ENCODE assay signal across 9 cellular contexts in the genomic region with DNA sequence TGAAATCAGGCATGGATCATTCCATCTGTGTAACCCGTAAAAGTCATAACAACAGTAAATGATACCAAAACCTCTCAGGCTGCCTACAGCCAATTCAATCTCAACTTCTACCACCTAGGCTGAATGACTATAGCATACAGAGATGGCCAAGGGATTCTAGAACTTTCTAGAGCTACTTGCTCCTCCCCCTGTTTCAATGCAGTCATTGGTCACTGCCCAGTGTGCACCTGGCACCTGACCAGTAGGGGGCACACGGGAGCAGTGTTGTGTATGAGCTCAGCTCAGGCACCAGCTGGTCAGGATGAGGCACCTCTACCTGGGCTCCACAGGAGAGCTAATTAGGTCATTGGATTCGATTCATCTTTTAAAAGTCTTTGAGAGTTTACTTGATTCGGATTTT.
DNase-seq lines count a peak whose midpoint lies in the region; ATAC-seq, FAIRE-seq and TF ChIP-seq lines count a peak whose summit lies in the region.
"Had no signal": no experiment of that assay in that cellular context is flagged by ENCODE, and none has a peak within 500 bp of the region (broad histone marks: within the 10 kb centered on the region; RNA-seq: fewer than 3 reads in every experiment).

No MANE protein-coding gene starts in this region.

- TF ChIP-seq POLR2A in A549 (IDR thresholded peaks at IDR 0.05; ENCODE audit: low read length) (no peak), tibial nerve (IDR thresholded peaks at IDR 0.05) (no peak)

- H3K4me2 ChIP-seq in A549, result no peak overlapping the region
- H3K4me2 ChIP-seq in OCI-LY1 (ENCODE audit: low read length), result peak overlapping the region; percentile 52; the same call in 1 of the 2 replicates

- H3K4me1 ChIP-seq in A549 (no peaks in the 10 kb centered on the region), OCI-LY1 (ENCODE audit: insufficient read depth, low read length, severe bottlenecking) (peaks cover 100% of the 10 kb centered on the region), left lung (peaks cover 4 to 6% of the 10 kb centered on the region in 2 donors), tibial nerve (peaks cover 0 to 24% (median 10%) of the 10 kb centered on the region in 4 donors)

- TF ChIP-seq RAD21 in A549 (conservative IDR thresholded peaks at IDR 0.05 in 1 of 2, IDR thresholded peaks at IDR 0.05 in 1 of 2), result peak in 1 of 2 experiments; percentile 29; a peak in 2 of 5 replicates

- WGBS in A549 (ENCODE audit: missing lambda C conversion rate), result 51% methylated on average over 4 of the region's 4 CpGs
- 81 to 83% methylated on average over 4 of the region's 4 CpGs for WGBS in tibial nerve, 2 donors

- H3K9ac ChIP-seq in OCI-LY1 (ENCODE audit: low read length), result no peak overlapping the region; the same call in 1 of the 2 replicates

- POLR2A ChIA-PET in A549 (lab: Yijun Ruan, JAX) (no interaction called here), GM10248 (lab: Yijun Ruan, JAX) (no interaction called here)

- H3K36me3 ChIP-seq in OCI-LY1 (ENCODE audit: insufficient read depth, low read length) (peaks cover 21% of the 10 kb centered on the region; the same call in 1 of the 2 replicates), left lung (no peaks in the 10 kb centered on the region), tibial nerve (no peaks in the 10 kb centered on the region)
- H3K36me3 ChIP-seq: pancreas had no signal

- DNase-seq in A549 (ENCODE audit: low read depth in 1 of 2, low spot score in 1 of 2), result peak; percentile 4 to 28
- DNase-seq in GM10248 (ENCODE audit: extremely low spot score), result peak; percentile 69
- DNase-seq in activated naive CD4-positive, alpha-beta T cell treated with anti-CD3 and anti-CD28 coated beads, Interleukin-2, amount 50 U/mL, for 16 hours, result peak; percentile 32
- DNase-seq in left lung, result peak; percentile 56 to 70
- no peak for DNase-seq in tibial nerve (ENCODE audit: low spot score in 2 of 2)
- DNase-seq in HCEC 1CT, result no peak

- H3K27me3 ChIP-seq in OCI-LY1 (ENCODE audit: insufficient read depth, low read length), result no peaks in the 10 kb centered on the region
- no peaks in the 10 kb centered on the region for H3K27me3 ChIP-seq in left lung
- no peaks in the 10 kb centered on the region for H3K27me3 ChIP-seq in tibial nerve
- H3K27me3 ChIP-seq: pancreas had no signal

- H3K9me2 ChIP-seq in OCI-LY1 (ENCODE audit: low read depth, low read length), result no peaks in the 10 kb centered on the region

- TF ChIP-seq EP300 in A549 (IDR thresholded peaks at IDR 0.05) (no peak), tibial nerve (IDR thresholded peaks at IDR 0.05) (no peak)

- peaks cover 34% of the 10 kb centered on the region for H3K79me2 ChIP-seq in OCI-LY1 (ENCODE audit: insufficient read depth, low read length)

- CTCF ChIA-PET in A549 (lab: Yijun Ruan, JAX) (interaction anchor here (1.0 to 2.5 kb wide), 3 partner anchors 13 to 40 kb away, joined by 3 to 6 read pairs (median 4); no protein-coding TSS in a partner anchor), GM10248 (lab: Yijun Ruan, JAX) (interaction anchor here (0.7 to 5.0 kb wide), 31 partner anchors 9 to 639 kb away, joined by 3 to 33 read pairs (median 4); partner anchors contain the start of gene PLEKHG1)

- no peak for FAIRE-seq in A549 (lab: Jason Lieb, UNC)
- FAIRE-seq: pancreas had no signal

- H3K4me3 ChIP-seq in A549, result no peak overlapping the region
- H3K4me3 ChIP-seq in OCI-LY1 (ENCODE audit: low read depth, low read length, poor library complexity, severe bottlenecking), result no peak overlapping the region
- H3K4me3 ChIP-seq in left lung, result no peak overlapping the region
- no peak overlapping the region for H3K4me3 ChIP-seq in tibial nerve
- H3K4me3 ChIP-seq: pancreas had no signal

- TF ChIP-seq CTCF in A549 (IDR thresholded peaks at IDR 0.05) (no peak; the same call in 2 of the 3 replicates), GM10248 (IDR thresholded peaks at IDR 0.05; ENCODE audit: control extremely low read depth, extremely low read depth, low read depth, missing control alignments) (peak; percentile 77), OCI-LY1 (IDR thresholded peaks at IDR 0.05; ENCODE audit: low read length) (peak; percentile 98), left lung (IDR thresholded peaks at IDR 0.05) (peak; percentile 48 to 67), tibial nerve (IDR thresholded peaks at IDR 0.05) (peak; percentile 18 to 31 (median 21))

- no peaks in the 10 kb centered on the region for H4K20me1 ChIP-seq in OCI-LY1 (ENCODE audit: insufficient read depth, low read length)

- no peaks in the 10 kb centered on the region for H3K9me3 ChIP-seq in A549
- H3K9me3 ChIP-seq in OCI-LY1 (ENCODE audit: low read length), result no peaks in the 10 kb centered on the region
- no peaks in the 10 kb centered on the region for H3K9me3 ChIP-seq in left lung
- no peaks in the 10 kb centered on the region for H3K9me3 ChIP-seq in tibial nerve
- H3K9me3 ChIP-seq: pancreas had no signal

- no peak overlapping the region for H3K27ac ChIP-seq in A549
- H3K27ac ChIP-seq in OCI-LY1 (ENCODE audit: low read depth, low read length, poor library complexity, severe bottlenecking), result peak overlapping the region; percentile 76
- H3K27ac ChIP-seq in left lung, result peak overlapping the region in 1 of 2 donors; percentile 55
- peak overlapping the region in 1 of 4 donors; percentile 68 for H3K27ac ChIP-seq in tibial nerve
- H3K27ac ChIP-seq: pancreas had no signal

- ATAC-seq in A549, result peak in 1 of 2 experiments; percentile 64; a peak in 3 of 6 replicates
- peak; percentile 77 for ATAC-seq in HG02763 (IDR thresholded peaks at IDR 0.05; ENCODE audit: unreplicated experiment)
- ATAC-seq in left lung, result peak; percentile 52

- peaks cover 11% of the 10 kb centered on the region for H3F3A ChIP-seq in OCI-LY1 (ENCODE audit: insufficient read depth, low read length)

- no peak overlapping the region for H2AFZ ChIP-seq in OCI-LY1 (ENCODE audit: low read length)

- intact Hi-C loops in left lung (cut with DNase I), result no loop called here

TF ChIP-seq in A549, 52 proteins besides CTCF, POLR2A, EP300 and RAD21:
- TF ChIP-seq HOXA7 (CRISPR knock-in tag; IDR thresholded peaks at IDR 0.05) (no peak), GATA3 (IDR thresholded peaks at IDR 0.05; ENCODE audit: borderline replicate concordance) (no peak), EHF (CRISPR knock-in tag; IDR thresholded peaks at IDR 0.05) (no peak), ATOH8 (CRISPR knock-in tag; IDR thresholded peaks at IDR 0.05; ENCODE audit: low read depth) (no peak), CBX8 (IDR thresholded peaks at IDR 0.05) (no peak), TP53 (CRISPR knock-in tag; IDR thresholded peaks at IDR 0.05) (no peak), JUN (IDR thresholded peaks at IDR 0.05) (no peak), USF2 (IDR thresholded peaks at IDR 0.05) (no peak), MYC (IDR thresholded peaks at IDR 0.05; ENCODE audit: borderline replicate concordance, low read length) (no peak), KDM1A (IDR thresholded peaks at IDR 0.05; ENCODE audit: low read depth) (no peak), FOXS1 (CRISPR knock-in tag; IDR thresholded peaks at IDR 0.05) (no peak)
- TF ChIP-seq, protein P1, sequence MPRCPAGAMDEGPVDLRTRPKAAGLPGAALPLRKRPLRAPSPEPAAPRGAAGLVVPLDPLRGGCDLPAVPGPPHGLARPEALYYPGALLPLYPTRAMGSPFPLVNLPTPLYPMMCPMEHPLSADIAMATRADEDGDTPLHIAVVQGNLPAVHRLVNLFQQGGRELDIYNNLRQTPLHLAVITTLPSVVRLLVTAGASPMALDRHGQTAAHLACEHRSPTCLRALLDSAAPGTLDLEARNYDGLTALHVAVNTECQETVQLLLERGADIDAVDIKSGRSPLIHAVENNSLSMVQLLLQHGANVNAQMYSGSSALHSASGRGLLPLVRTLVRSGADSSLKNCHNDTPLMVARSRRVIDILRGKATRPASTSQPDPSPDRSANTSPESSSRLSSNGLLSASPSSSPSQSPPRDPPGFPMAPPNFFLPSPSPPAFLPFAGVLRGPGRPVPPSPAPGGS (IDR thresholded peaks at IDR 0.05), result no peak

Comparison
In these comparisons a context has a peak if more than half of its experiments do, and no peak if none do; other contexts are left out.
1. DNase-seq: peak in A549 (2 of 2), GM10248 (single experiment), activated naive CD4-positive, alpha-beta T cell treated with anti-CD3 and anti-CD28 coated beads, Interleukin-2, amount 50 U/mL, for 16 hours (single experiment) and left lung (2 of 2); none in tibial nerve (0 of 2) and HCEC 1CT (single experiment).